Comparison of ENCODE assay signal across 19 cellular contexts in genomic region chr10:33253411-33253810, GRCh38.
DNase-seq lines count a peak whose midpoint lies in the region; ATAC-seq and TF ChIP-seq lines count a peak whose summit lies in the region.
"Had no signal": no experiment of that assay in that cellular context is flagged by ENCODE, and none has a peak within 500 bp of the region (broad histone marks: within the 10 kb centered on the region; RNA-seq: fewer than 3 reads in every experiment).

No MANE protein-coding gene starts in this region.

- in situ Hi-C loops in IMR-90 (cut with MboI; ENCODE audit: low sequenced_read_pairs), result no loop called here

- H3K79me1 ChIP-seq in IMR-90 (ENCODE audit: low read depth in 1 of 2, low read length in 2 of 2), result peaks cover 28 to 64% of the 10 kb centered on the region in 2 experiments

- no peak for TF ChIP-seq RAD21 in IMR-90 (IDR thresholded peaks at IDR 0.05; ENCODE audit: low read length)

- H3K36me3 ChIP-seq in BLaER1 treated with 17β-estradiol and CSF1 and Interleukin-3, amounts not matched to agents 10 nM and 100 nM, result peaks cover 0 to 100% (median 6%) of the 10 kb centered on the region in 11 experiments; a peak in 11 of 22 replicates
- H3K36me3 ChIP-seq in IMR-90 (ENCODE audit: control insufficient read depth, insufficient read depth, low read length) (peaks cover 34% of the 10 kb centered on the region), osteoblast (ENCODE audit: insufficient read depth, low read length) (peaks cover 84% of the 10 kb centered on the region), A673 (ENCODE audit: insufficient read depth, low read length, poor library complexity, severe bottlenecking) (no peaks in the 10 kb centered on the region)
- H3K36me3 ChIP-seq: SJCRH30 had no signal

- H3K79me2 ChIP-seq in osteoblast (ENCODE audit: insufficient read depth, low read length), result peaks cover 45% of the 10 kb centered on the region

- intact Hi-C loops in IMR-90 (cut with micrococcal nuclease), result no loop called here
- intact Hi-C loops in A673 (cut with micrococcal nuclease; ENCODE audit: unreplicated experiment), result no loop called here

- CTCF ChIA-PET in IMR-90 (lab: Yijun Ruan, JAX) (no interaction called here), A673 (lab: Charles Lee) (no interaction called here)

- POLR2A ChIA-PET in IMR-90 (lab: Charles Lee; ENCODE audit: unreplicated experiment) (no interaction called here), A673 (lab: Charles Lee; ENCODE audit: low non-redundant PET) (no interaction called here)

- H2BK5ac ChIP-seq in IMR-90 (ENCODE audit: low read depth, low read length, poor library complexity, severe bottlenecking), result peak overlapping the region; percentile 81

- peak overlapping the region; percentile 43 for H2AK9ac ChIP-seq in IMR-90 (replicated peaks; ENCODE audit: low read depth, low read length, poor library complexity)

- BruUV-seq in IMR-90 (replicated peaks; lab: Mats Ljungman, UMichigan), result no TSS peak
- no TSS peak for BruUV-seq in A673 (replicated peaks; lab: Mats Ljungman, UMichigan)

- no peak overlapping the region for H3K9ac ChIP-seq in BLaER1 treated with 17β-estradiol and CSF1 and Interleukin-3, amounts not matched to agents 10 nM and 100 nM
- no peak overlapping the region for H3K9ac ChIP-seq in IMR-90 (ENCODE audit: low read depth, low read length)

- ATAC-seq in IMR-90 (ENCODE audit: low read depth), result no peak
- ATAC-seq: effector memory CD8-positive, alpha-beta T cell; GM12878 had no signal

- H3K14ac ChIP-seq in IMR-90 (replicated peaks; ENCODE audit: low read depth, low read length), result peak overlapping the region; percentile 87; the same call in 1 of the 2 replicates

- peaks cover 19 to 34% (median 23%) of the 10 kb centered on the region in 11 experiments for H3K9me3 ChIP-seq in BLaER1 treated with 17β-estradiol and CSF1 and Interleukin-3, amounts not matched to agents 10 nM and 100 nM (replicated peaks in 1 of 11)
- H3K9me3 ChIP-seq in IMR-90 (ENCODE audit: control insufficient read depth, insufficient read depth, low read length), result no peaks in the 10 kb centered on the region
- H3K9me3 ChIP-seq in osteoblast (ENCODE audit: low read depth, low read length), result no peaks in the 10 kb centered on the region
- no peaks in the 10 kb centered on the region for H3K9me3 ChIP-seq in A673 (ENCODE audit: low read depth, low read length, poor library complexity, severe bottlenecking)
- H3K9me3 ChIP-seq: vagina had no signal

- H3K4me1 ChIP-seq in BLaER1 treated with 17β-estradiol and CSF1 and Interleukin-3, amounts not matched to agents 10 nM and 100 nM, result peaks cover 40 to 67% (median 48%) of the 10 kb centered on the region in 10 experiments
- H3K4me1 ChIP-seq in IMR-90 (ENCODE audit: control insufficient read depth, insufficient read depth, low read length) (peaks cover 16% of the 10 kb centered on the region), osteoblast (ENCODE audit: insufficient read depth, low read length) (peaks cover 45% of the 10 kb centered on the region), A673 (ENCODE audit: insufficient read depth, low read length, poor library complexity, severe bottlenecking) (peaks cover 13% of the 10 kb centered on the region)
- H3K4me1 ChIP-seq: vagina had no signal

- peak overlapping the region; percentile 92 for H3K4ac ChIP-seq in IMR-90 (ENCODE audit: low read depth, low read length)

- peak overlapping the region; percentile 60; the same call in 1 of the 2 replicates for H3K56ac ChIP-seq in IMR-90 (ENCODE audit: extremely low read depth, insufficient read depth, low read length)

- H3K9me1 ChIP-seq in IMR-90 (ENCODE audit: insufficient read depth, low read length), result peaks cover 16% of the 10 kb centered on the region

- H3K4me2 ChIP-seq in BLaER1 treated with 17β-estradiol and CSF1 and Interleukin-3, amounts not matched to agents 10 nM and 100 nM, result peak overlapping the region; percentile 30 to 83 (median 62); a peak in 19 of 22 replicates
- no peak overlapping the region for H3K4me2 ChIP-seq in IMR-90 (ENCODE audit: low read depth, low read length)
- peak overlapping the region; percentile 25 for H3K4me2 ChIP-seq in osteoblast (ENCODE audit: insufficient read depth, low read length)

- peaks cover 0 to 99% (median 0%) of the 10 kb centered on the region in 11 experiments; a peak in 6 of 22 replicates for H4K20me1 ChIP-seq in BLaER1 treated with 17β-estradiol and CSF1 and Interleukin-3, amounts not matched to agents 10 nM and 100 nM
- H4K20me1 ChIP-seq in IMR-90 (ENCODE audit: insufficient read depth, low read length), result no peaks in the 10 kb centered on the region
- no peaks in the 10 kb centered on the region for H4K20me1 ChIP-seq in osteoblast (ENCODE audit: insufficient read depth, low read length)

- H2BK120ac ChIP-seq in IMR-90 (ENCODE audit: low read depth, low read length), result peak overlapping the region; percentile 87

- H2BK20ac ChIP-seq in IMR-90 (ENCODE audit: low read depth, low read length), result peak overlapping the region; percentile 94

- peak overlapping the region in 7 of 11 experiments; percentile 33 to 82 (median 52); a peak in 10 of 22 replicates for H3K27ac ChIP-seq in BLaER1 treated with 17β-estradiol and CSF1 and Interleukin-3, amounts not matched to agents 10 nM and 100 nM
- peak overlapping the region; percentile 63 for H3K27ac ChIP-seq in IMR-90 (ENCODE audit: insufficient read depth, low read length)
- peak overlapping the region; percentile 94 for H3K27ac ChIP-seq in osteoblast (ENCODE audit: low read depth, low read length)
- no peak overlapping the region for H3K27ac ChIP-seq in A673 (ENCODE audit: low read depth, low read length, poor library complexity, severe bottlenecking)
- H3K27ac ChIP-seq: SJCRH30, vagina had no signal

- H3K4me3 ChIP-seq in BLaER1 treated with 17β-estradiol and CSF1 and Interleukin-3, amounts not matched to agents 10 nM and 100 nM, result no peak overlapping the region
- H3K4me3 ChIP-seq in IMR-90 (ENCODE audit: insufficient read depth, low read depth, low read length) (no peak overlapping the region), osteoblast (ENCODE audit: insufficient read depth, low read length) (no peak overlapping the region), A673 (ENCODE audit: low read depth, low read length, poor library complexity, severe bottlenecking) (no peak overlapping the region)
- H3K4me3 ChIP-seq: GM12878, SJCRH30, vagina had no signal

- dilution Hi-C loops in IMR-90 (cut with HindIII; ENCODE audit: low sequenced_read_pairs, unreplicated experiment), result no loop called here

- WGBS in IMR-90 (ENCODE audit: extremely low coverage in 2 of 2, insufficient read length in 1 of 2), 2 experiments, result 67% methylated on average over 1 of the region's 4 CpGs; no CpG with 5 or more reads in 1 of the 2 experiments

- peak overlapping the region; percentile 17; the same call in 1 of the 2 replicates for H4K5ac ChIP-seq in IMR-90 (ENCODE audit: low read depth, low read length)

- TF ChIP-seq POLR2A in IMR-90 (IDR thresholded peaks at IDR 0.05; ENCODE audit: low read depth, low read length), result no peak

- peak overlapping the region; percentile 88 for H3K23ac ChIP-seq in IMR-90 (ENCODE audit: low read depth, low read length)

- peak overlapping the region; percentile 69 for H3K18ac ChIP-seq in IMR-90 (ENCODE audit: low read depth, low read length)

- peak overlapping the region; percentile 54 for H4K91ac ChIP-seq in IMR-90 (ENCODE audit: insufficient read depth, low read depth, low read length)

- peak overlapping the region; percentile 82 for H4K8ac ChIP-seq in IMR-90 (ENCODE audit: low read depth in 2 of 2, low read length in 2 of 2)

- DNase-seq in IMR-90 (no peak), dermis blood vessel endothelial cell (peak; percentile 84), osteoblast (ENCODE audit: insufficient read length, low spot score, missing footprints) (no peak), mesenteric fat pad (ENCODE audit: low spot score) (no peak), NCI-H2107 (lab: John Stamatoyannopoulos, UW) (no peak), A673 (ENCODE audit: low spot score) (no peak)
- DNase-seq: activated CD4-positive, CD25-positive, alpha-beta regulatory T cell; activated effector memory CD4-positive, alpha-beta T cell treated with Interleukin-2 at 50 U/mL for 16 hours; cerebellar nuclear complex; effector memory CD8-positive, alpha-beta T cell; GDM1; hypothalamus; NCI-H1105 treated with DMSO at 0.1 percent for 48 hours; NCI-H526 treated with DMSO at 0.1 percent for 48 hours; SJCRH30; stimulated activated naive CD4-positive, alpha-beta T cell had no signal

- H3K27me3 ChIP-seq in BLaER1 treated with 17β-estradiol and CSF1 and Interleukin-3, amounts not matched to agents 10 nM and 100 nM, result no peaks in the 10 kb centered on the region
- H3K27me3 ChIP-seq in IMR-90 (ENCODE audit: control insufficient read depth, insufficient read depth, low read length), result no peaks in the 10 kb centered on the region
- H3K27me3 ChIP-seq in osteoblast (ENCODE audit: insufficient read depth, low read length), result no peaks in the 10 kb centered on the region
- no peaks in the 10 kb centered on the region for H3K27me3 ChIP-seq in A673 (replicated peaks; ENCODE audit: insufficient read depth, low read depth, low read length, poor library complexity)
- H3K27me3 ChIP-seq: SJCRH30, vagina had no signal

- TF ChIP-seq CTCF in IMR-90 (conservative IDR thresholded peaks at IDR 0.05; ENCODE audit: low read depth, low read length) (no peak), osteoblast (IDR thresholded peaks at IDR 0.05; ENCODE audit: extremely low read depth, low read depth, low read length) (no peak), A673 (conservative IDR thresholded peaks at IDR 0.05; ENCODE audit: low read depth, low read length) (no peak)

- peak overlapping the region; percentile 98 for H2AK5ac ChIP-seq in IMR-90 (ENCODE audit: low read depth, low read length)

- no peak overlapping the region for H2AFZ ChIP-seq in IMR-90 (replicated peaks; ENCODE audit: low read length, poor library complexity)
- no peak overlapping the region for H2AFZ ChIP-seq in osteoblast (ENCODE audit: low read length)

- peak overlapping the region; percentile 91 for H2BK15ac ChIP-seq in IMR-90 (ENCODE audit: low read depth, low read length)

TF ChIP-seq in IMR-90, 13 proteins besides CTCF, POLR2A, EP300 and RAD21 (continues in another document):
- no peak for TF ChIP-seq FOS (IDR thresholded peaks at IDR 0.05; ENCODE audit: low read depth, low read length)
- no peak for TF ChIP-seq MAZ (IDR thresholded peaks at IDR 0.05; ENCODE audit: borderline replicate concordance, low read depth, low read length)
- TF ChIP-seq NFE2L2 (IDR thresholded peaks at IDR 0.05; ENCODE audit: low read depth, low read length), result no peak
- TF ChIP-seq RCOR1 (IDR thresholded peaks at IDR 0.05; ENCODE audit: insufficient replicate concordance, low read length), result no peak
- no peak for TF ChIP-seq RFX5 (IDR thresholded peaks at IDR 0.05; ENCODE audit: low read depth, low read length)
- TF ChIP-seq CHD1 (IDR thresholded peaks at IDR 0.05; ENCODE audit: low read depth, low read length), result no peak
- no peak for TF ChIP-seq BHLHE40 (IDR thresholded peaks at IDR 0.05; ENCODE audit: low read depth, low read length)
- TF ChIP-seq CEBPB (IDR thresholded peaks at IDR 0.05; ENCODE audit: low read depth, low read length), result no peak
